ENCODE assay signal across 8 cellular contexts in the genomic region with DNA sequence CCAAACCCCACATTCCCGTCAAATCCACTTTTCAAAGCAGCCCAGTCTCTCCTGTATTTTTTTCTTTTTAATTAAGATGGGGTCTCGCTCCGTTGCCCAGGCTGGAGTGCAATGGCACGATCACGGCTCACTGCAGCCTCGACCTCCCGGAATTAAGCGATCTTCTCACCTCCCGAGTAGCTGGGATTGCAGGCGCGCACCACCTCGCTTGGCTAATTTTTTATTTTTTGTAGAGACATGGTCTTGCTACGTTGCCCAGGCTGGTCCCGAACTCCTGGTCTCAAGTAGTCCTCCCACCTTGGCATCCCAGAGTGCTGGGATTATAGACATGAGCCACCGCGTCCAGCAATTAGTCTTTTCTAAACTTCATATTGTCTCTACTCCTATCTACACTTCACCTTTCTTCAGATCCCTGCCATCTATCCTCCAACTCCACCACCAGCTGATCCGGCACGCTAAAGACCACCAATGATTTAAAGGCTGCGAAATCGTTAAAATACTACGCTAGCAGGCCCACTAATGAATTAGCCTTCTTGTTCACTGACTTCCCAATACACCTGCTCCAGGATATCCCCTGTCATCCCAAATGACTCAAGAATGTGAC. TPM values are rescaled to one million over a fixed set of nuclear protein-coding genes. Genes with fewer than 3 reads are reported as not detected.
A peak's percentile ranks its signal among the peaks of the same experiment; 100 is the strongest.
DNase-seq lines count a peak whose midpoint lies in the region; ATAC-seq and TF ChIP-seq lines count a peak whose summit lies in the region.

No MANE protein-coding gene starts in this region.

- peak overlapping the region; percentile 93 for H3K4me2 ChIP-seq in neural progenitor cell

- H3K4me1 Mint-ChIP-seq in CD14-positive monocyte (peaks cover 25% of the 10 kb centered on the region), neural progenitor cell (peaks cover 21% of the 10 kb centered on the region)

- TF ChIP-seq CTCF in CD14-positive monocyte (IDR thresholded peaks at IDR 0.05) = no peak
- TF ChIP-seq CTCF in Panc1 (IDR thresholded peaks at IDR 0.05) = no peak
- TF ChIP-seq CTCF in epithelial cell of esophagus (IDR thresholded peaks at IDR 0.05; ENCODE audit: insufficient read depth, low read depth, low read length, missing control alignments) = no peak
- TF ChIP-seq CTCF in neural progenitor cell (IDR thresholded peaks at IDR 0.05) = no peak

- in situ Hi-C loops in Panc1 (cut with HindIII; ENCODE audit: low pct_unique_long_range_greater_than_20kb, low sequenced_read_pairs) = no loop called here

- H3K36me3 ChIP-seq in Panc1 (ENCODE audit: control insufficient read depth, insufficient read depth, low read length) = peaks cover 17% of the 10 kb centered on the region
- H3K36me3 ChIP-seq in neural progenitor cell = peaks cover 10% of the 10 kb centered on the region

- H3K27me3 Mint-ChIP-seq in CD14-positive monocyte (ENCODE audit: low read depth in 3 of 3) = no peaks in the 10 kb centered on the region
- peaks cover 3% of the 10 kb centered on the region for H3K27me3 Mint-ChIP-seq in neural progenitor cell (ENCODE audit: insufficient read depth, low read depth)

- peak overlapping the region; percentile 93 for H3K9ac ChIP-seq in neural progenitor cell

- H3K27me3 ChIP-seq in Panc1 (ENCODE audit: control insufficient read depth, insufficient read depth, low read length) (no peaks in the 10 kb centered on the region), neural progenitor cell (no peaks in the 10 kb centered on the region)

- H3K27ac Mint-ChIP-seq in CD14-positive monocyte (peak overlapping the region; percentile 84 to 95 (median 92)), neural progenitor cell (peak overlapping the region; percentile 94)

- H3K4me3 ChIP-seq in Panc1 (ENCODE audit: low read depth in 2 of 2, low read length in 2 of 2) (peak overlapping the region; percentile 71 to 99), epithelial cell of esophagus (ENCODE audit: low read length) (peak overlapping the region; percentile 99), neural progenitor cell (peak overlapping the region; percentile 96)

- H3K4me1 ChIP-seq in Panc1 (ENCODE audit: control insufficient read depth, insufficient read depth, low read length) = peaks cover 8% of the 10 kb centered on the region
- H3K4me1 ChIP-seq in neural progenitor cell = peaks cover 12% of the 10 kb centered on the region

- H3K9me3 Mint-ChIP-seq in CD14-positive monocyte = no peaks in the 10 kb centered on the region
- H3K9me3 Mint-ChIP-seq in neural progenitor cell = no peaks in the 10 kb centered on the region

- H3K36me3 Mint-ChIP-seq in CD14-positive monocyte (peaks cover 36 to 46% of the 10 kb centered on the region in 2 donors), neural progenitor cell (peaks cover 9% of the 10 kb centered on the region)

- H3K79me2 ChIP-seq in neural progenitor cell (ENCODE audit: low read depth) = peaks cover 33% of the 10 kb centered on the region

- BruUV-seq in Panc1 (replicated peaks; lab: Mats Ljungman, UMichigan) = TSS peak; percentile 96

- CTCF ChIA-PET in Panc1 (lab: Charles Lee) = no interaction called here

- H2AFZ ChIP-seq in neural progenitor cell (replicated peaks) = peak overlapping the region; percentile 88

- peak overlapping the region; percentile 80 for H3K27ac ChIP-seq in Panc1 (ENCODE audit: low read length)
- H3K27ac ChIP-seq in neural progenitor cell = no peak overlapping the region

- H4K20me1 ChIP-seq in neural progenitor cell (ENCODE audit: low read depth) = peaks cover 3% of the 10 kb centered on the region

- intact Hi-C loops in CD14-positive monocyte (cut with micrococcal nuclease) = loop anchor here in 1 of 2 donors (5.0 kb wide), 1 partner anchor 43 kb away; the partner anchor contains the start of gene ERLIN1
- intact Hi-C loops in Panc1 (cut with micrococcal nuclease; ENCODE audit: unreplicated experiment) = no loop called here

- H3K4me3 Mint-ChIP-seq in CD14-positive monocyte (peak overlapping the region; percentile 89 to 99), neural progenitor cell (peak overlapping the region; percentile 94)

- ATAC-seq in Panc1 (no peak), HG02642 (IDR thresholded peaks at IDR 0.05; ENCODE audit: poor library complexity, unreplicated experiment) (no peak)

- H3K9me3 ChIP-seq in Panc1 (ENCODE audit: control insufficient read depth, insufficient read depth, low read depth, low read length) (no peaks in the 10 kb centered on the region), neural progenitor cell (ENCODE audit: low read depth) (no peaks in the 10 kb centered on the region)

- POLR2A ChIA-PET in Panc1 (lab: Charles Lee) = no interaction called here

- peaks cover 16% of the 10 kb centered on the region for H3F3A ChIP-seq in neural progenitor cell (ENCODE audit: low read depth)

- DNase-seq in CD14-positive monocyte (ENCODE audit: low spot score) (no peak), Panc1 (ENCODE audit: low read depth, low spot score) (no peak), epithelial cell of esophagus (ENCODE audit: low read depth) (no peak), neural progenitor cell (ENCODE audit: low spot score) (no peak), NCI-H446 (lab: John Stamatoyannopoulos, UW) (no peak), globus pallidus (ENCODE audit: low spot score) (no peak)
- no peak for DNase-seq in activated CD4-positive, alpha-beta T cell treated with anti-CD3 and anti-CD28 coated beads, Interleukin-2, amount 50 U/mL, for 1 hour

RNA-seq across cellular contexts. Expression of gene CHUK, which starts 0.5 kb away (rescaled TPM):
- polyA plus RNA-seq in CD14-positive monocyte = 10 to 100 TPM; 14.3 to 16.5 TPM
- total RNA-seq in Panc1 (2021; ENCODE audit: unreplicated experiment) (36.3 TPM), neural progenitor cell (ENCODE audit: low replicate concordance) (21.6 and 34.1 TPM in 2 replicates)
- 18.0 TPM for polyA plus RNA-seq in Panc1 (2012; ENCODE audit: insufficient read length)

RNA-seq across cellular contexts. Expression of gene CWF19L1, which starts 37.5 kb away (rescaled TPM):
- 10 to 100 TPM; 22.2 to 29.3 TPM for polyA plus RNA-seq in CD14-positive monocyte
- total RNA-seq in Panc1 (2021; ENCODE audit: unreplicated experiment) (33.4 TPM), neural progenitor cell (ENCODE audit: low replicate concordance) (35.5 and 36.2 TPM in 2 replicates)
- polyA plus RNA-seq in Panc1 (2012; ENCODE audit: insufficient read length) = 13.6 TPM

RNA-seq across cellular contexts. Expression of gene ERLIN1, which starts 44.1 kb away (rescaled TPM):
- polyA plus RNA-seq in CD14-positive monocyte = 10 to 100 TPM; 18.7 to 31.4 TPM
- 79.8 TPM for total RNA-seq in Panc1 (2021; ENCODE audit: unreplicated experiment)
- 56.4 TPM for polyA plus RNA-seq in Panc1 (2012; ENCODE audit: insufficient read length)
- 31.2 and 35.7 TPM in 2 replicates for total RNA-seq in neural progenitor cell (ENCODE audit: low replicate concordance)

RNA-seq across cellular contexts. Expression of gene BLOC1S2, which starts 56.6 kb away (rescaled TPM):
- 100 to 1,000 TPM; 111 to 142 TPM for polyA plus RNA-seq in CD14-positive monocyte
- total RNA-seq in Panc1 (2021; ENCODE audit: unreplicated experiment) (39.3 TPM), neural progenitor cell (ENCODE audit: low replicate concordance) (58.3 and 87.1 TPM in 2 replicates)
- 40.2 TPM for polyA plus RNA-seq in Panc1 (2012; ENCODE audit: insufficient read length)
